In the genomic region with DNA sequence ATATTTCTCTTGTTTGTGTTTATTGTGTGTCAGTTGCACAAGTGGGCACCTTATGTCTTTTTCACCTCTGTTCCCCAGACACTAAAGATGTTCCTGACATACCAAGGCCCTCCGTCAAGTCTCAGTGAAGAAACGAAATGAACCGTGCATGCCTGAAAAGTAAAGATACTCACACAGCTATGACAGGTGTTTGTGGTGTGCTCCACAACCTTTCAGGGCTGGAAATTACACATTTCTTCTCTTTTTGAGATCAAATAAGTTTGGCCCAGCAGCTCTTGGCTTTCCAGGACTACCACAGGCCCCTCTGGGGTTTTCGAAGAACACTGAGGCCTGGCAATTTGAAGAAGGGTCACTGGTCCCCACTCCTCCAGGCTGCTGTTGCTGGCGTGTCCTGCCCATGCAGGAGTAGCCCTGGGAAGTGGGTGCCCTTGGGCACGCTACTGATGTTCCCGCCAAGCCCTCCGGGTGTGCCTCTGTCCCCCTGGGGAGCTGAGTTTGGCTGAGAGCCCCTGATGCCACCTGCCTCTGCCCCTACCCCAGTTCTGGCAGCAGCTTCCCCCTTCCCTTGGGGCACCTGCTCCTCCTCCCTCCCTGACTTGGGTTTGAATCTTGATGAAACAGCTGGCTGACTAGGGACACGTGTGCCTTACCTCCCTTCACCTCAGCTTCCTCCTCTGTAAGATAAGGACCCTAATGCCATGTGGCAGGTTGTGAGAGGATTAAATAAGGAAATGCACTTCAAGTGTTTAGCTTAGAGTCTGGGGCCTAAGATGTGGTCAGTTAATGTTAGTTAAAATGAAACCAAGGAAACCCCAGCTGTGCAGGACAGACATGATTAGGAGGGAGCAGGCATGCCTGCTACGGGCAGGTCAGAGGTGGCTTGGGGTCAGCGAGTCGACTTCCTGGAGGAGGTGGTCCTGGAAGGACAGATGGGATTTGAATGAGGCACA, we compare ENCODE assay signal across 1 cellular context.
TF ChIP-seq lines count a peak whose summit lies in the region.

No MANE protein-coding gene starts in this region.

TF ChIP-seq in GM12878, 131 proteins besides CTCF, POLR2A, EP300 and RAD21 (continued from another document):
- TF ChIP-seq, protein P1, sequence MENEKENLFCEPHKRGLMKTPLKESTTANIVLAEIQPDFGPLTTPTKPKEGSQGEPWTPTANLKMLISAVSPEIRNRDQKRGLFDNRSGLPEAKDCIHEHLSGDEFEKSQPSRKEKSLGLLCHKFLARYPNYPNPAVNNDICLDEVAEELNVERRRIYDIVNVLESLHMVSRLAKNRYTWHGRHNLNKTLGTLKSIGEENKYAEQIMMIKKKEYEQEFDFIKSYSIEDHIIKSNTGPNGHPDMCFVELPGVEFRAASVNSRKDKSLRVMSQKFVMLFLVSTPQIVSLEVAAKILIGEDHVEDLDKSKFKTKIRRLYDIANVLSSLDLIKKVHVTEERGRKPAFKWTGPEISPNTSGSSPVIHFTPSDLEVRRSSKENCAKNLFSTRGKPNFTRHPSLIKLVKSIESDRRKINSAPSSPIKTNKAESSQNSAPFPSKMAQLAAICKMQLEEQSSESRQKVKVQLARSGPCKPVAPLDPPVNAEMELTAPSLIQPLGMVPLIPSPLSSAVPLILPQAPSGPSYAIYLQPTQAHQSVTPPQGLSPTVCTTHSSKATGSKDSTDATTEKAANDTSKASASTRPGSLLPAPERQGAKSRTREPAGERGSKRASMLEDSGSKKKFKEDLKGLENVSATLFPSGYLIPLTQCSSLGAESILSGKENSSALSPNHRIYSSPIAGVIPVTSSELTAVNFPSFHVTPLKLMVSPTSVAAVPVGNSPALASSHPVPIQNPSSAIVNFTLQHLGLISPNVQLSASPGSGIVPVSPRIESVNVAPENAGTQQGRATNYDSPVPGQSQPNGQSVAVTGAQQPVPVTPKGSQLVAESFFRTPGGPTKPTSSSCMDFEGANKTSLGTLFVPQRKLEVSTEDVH (IDR thresholded peaks at IDR 0.05; ENCODE audit: low read depth, partially characterized antibody) = no peak
- TF ChIP-seq ZBED1 (IDR thresholded peaks at IDR 0.05; ENCODE audit: borderline replicate concordance) (no peak), SREBF1 (IDR thresholded peaks at IDR 0.05; ENCODE audit: low read length) (no peak), CHD2 (IDR thresholded peaks at IDR 0.05; ENCODE audit: borderline replicate concordance, low read depth, low read length) (no peak), SMARCA5 (IDR thresholded peaks at IDR 0.05) (no peak), MYB (IDR thresholded peaks at IDR 0.05; ENCODE audit: borderline replicate concordance, low read depth, low read length) (no peak), JUNB (IDR thresholded peaks at IDR 0.05) (peak; percentile 55), YBX1 (IDR thresholded peaks at IDR 0.05) (no peak), POU2F2 (IDR thresholded peaks at IDR 0.05; ENCODE audit: borderline replicate concordance, low read depth, low read length) (no peak), CBFB (IDR thresholded peaks at IDR 0.05; ENCODE audit: low read depth) (0 out of 2 replicates have a peak, but pooled peaks have one; percentile 46), NR2C2 (IDR thresholded peaks at IDR 0.05; ENCODE audit: borderline replicate concordance, control insufficient read depth, insufficient read length, low read depth) (no peak), FOXK2 (IDR thresholded peaks at IDR 0.05) (no peak), NFIC (IDR thresholded peaks at IDR 0.05; ENCODE audit: low read depth, low read length) (peak; percentile 68), PAX5 (IDR thresholded peaks at IDR 0.05; ENCODE audit: borderline replicate concordance, low read depth, low read length) (0 out of 2 replicates have a peak, but pooled peaks have one; percentile 8), SUZ12 (IDR thresholded peaks at IDR 0.05; ENCODE audit: unreplicated experiment) (no peak), FOXM1 (IDR thresholded peaks at IDR 0.05; ENCODE audit: low read depth, low read length) (no peak; the same call in 1 of the 2 replicates), NFYA (IDR thresholded peaks at IDR 0.05; ENCODE audit: borderline replicate concordance, low read depth, low read length) (no peak), POLR2AphosphoS5 (IDR thresholded peaks at IDR 0.05; ENCODE audit: low read length) (no peak), MYC (IDR thresholded peaks at IDR 0.05; ENCODE audit: insufficient read depth, insufficient read length, insufficient replicate concordance, low read length, severe bottlenecking) (no peak), NBN (IDR thresholded peaks at IDR 0.05) (no peak), SIX5 (IDR thresholded peaks at IDR 0.05; ENCODE audit: low read depth, low read length, severe bottlenecking) (no peak), SMAD1 (IDR thresholded peaks at IDR 0.05; ENCODE audit: low read depth, partially characterized antibody) (no peak), ESRRA (IDR thresholded peaks at IDR 0.05; ENCODE audit: low read length) (no peak), ZNF274 (IDR thresholded peaks at IDR 0.05; ENCODE audit: insufficient read depth, insufficient read length) (no peak), TAF1 (IDR thresholded peaks at IDR 0.05; ENCODE audit: borderline replicate concordance, low read depth, low read length) (no peak), CEBPB (IDR thresholded peaks at IDR 0.05; ENCODE audit: borderline replicate concordance in 1 of 2, low read depth in 2 of 2, low read length in 2 of 2) (no peak), RELA (IDR thresholded peaks at IDR 0.05; ENCODE audit: borderline replicate concordance, partially characterized antibody) (no peak), NR2F1 (conservative IDR thresholded peaks at IDR 0.05) (peak; percentile 93), KDM1A (IDR thresholded peaks at IDR 0.05; ENCODE audit: borderline replicate concordance) (no peak), IKZF1 (conservative IDR thresholded peaks at IDR 0.05) (0 out of 2 replicates have a peak, but pooled peaks have one; percentile 45), EED (IDR thresholded peaks at IDR 0.05; ENCODE audit: low read depth) (peak; percentile 56)
- TF ChIP-seq, protein P2, sequence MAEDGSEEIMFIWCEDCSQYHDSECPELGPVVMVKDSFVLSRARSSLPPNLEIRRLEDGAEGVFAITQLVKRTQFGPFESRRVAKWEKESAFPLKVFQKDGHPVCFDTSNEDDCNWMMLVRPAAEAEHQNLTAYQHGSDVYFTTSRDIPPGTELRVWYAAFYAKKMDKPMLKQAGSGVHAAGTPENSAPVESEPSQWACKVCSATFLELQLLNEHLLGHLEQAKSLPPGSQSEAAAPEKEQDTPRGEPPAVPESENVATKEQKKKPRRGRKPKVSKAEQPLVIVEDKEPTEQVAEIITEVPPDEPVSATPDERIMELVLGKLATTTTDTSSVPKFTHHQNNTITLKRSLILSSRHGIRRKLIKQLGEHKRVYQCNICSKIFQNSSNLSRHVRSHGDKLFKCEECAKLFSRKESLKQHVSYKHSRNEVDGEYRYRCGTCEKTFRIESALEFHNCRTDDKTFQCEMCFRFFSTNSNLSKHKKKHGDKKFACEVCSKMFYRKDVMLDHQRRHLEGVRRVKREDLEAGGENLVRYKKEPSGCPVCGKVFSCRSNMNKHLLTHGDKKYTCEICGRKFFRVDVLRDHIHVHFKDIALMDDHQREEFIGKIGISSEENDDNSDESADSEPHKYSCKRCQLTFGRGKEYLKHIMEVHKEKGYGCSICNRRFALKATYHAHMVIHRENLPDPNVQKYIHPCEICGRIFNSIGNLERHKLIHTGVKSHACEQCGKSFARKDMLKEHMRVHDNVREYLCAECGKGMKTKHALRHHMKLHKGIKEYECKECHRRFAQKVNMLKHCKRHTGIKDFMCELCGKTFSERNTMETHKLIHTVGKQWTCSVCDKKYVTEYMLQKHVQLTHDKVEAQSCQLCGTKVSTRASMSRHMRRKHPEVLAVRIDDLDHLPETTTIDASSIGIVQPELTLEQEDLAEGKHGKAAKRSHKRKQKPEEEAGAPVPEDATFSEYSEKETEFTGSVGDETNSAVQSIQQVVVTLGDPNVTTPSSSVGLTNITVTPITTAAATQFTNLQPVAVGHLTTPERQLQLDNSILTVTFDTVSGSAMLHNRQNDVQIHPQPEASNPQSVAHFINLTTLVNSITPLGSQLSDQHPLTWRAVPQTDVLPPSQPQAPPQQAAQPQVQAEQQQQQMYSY (CRISPR knock-in tag; IDR thresholded peaks at IDR 0.05) = no peak
- TF ChIP-seq, protein P3, sequence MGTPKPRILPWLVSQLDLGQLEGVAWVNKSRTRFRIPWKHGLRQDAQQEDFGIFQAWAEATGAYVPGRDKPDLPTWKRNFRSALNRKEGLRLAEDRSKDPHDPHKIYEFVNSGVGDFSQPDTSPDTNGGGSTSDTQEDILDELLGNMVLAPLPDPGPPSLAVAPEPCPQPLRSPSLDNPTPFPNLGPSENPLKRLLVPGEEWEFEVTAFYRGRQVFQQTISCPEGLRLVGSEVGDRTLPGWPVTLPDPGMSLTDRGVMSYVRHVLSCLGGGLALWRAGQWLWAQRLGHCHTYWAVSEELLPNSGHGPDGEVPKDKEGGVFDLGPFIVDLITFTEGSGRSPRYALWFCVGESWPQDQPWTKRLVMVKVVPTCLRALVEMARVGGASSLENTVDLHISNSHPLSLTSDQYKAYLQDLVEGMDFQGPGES (IDR thresholded peaks at IDR 0.05) = no peak
- TF ChIP-seq, protein P4, sequence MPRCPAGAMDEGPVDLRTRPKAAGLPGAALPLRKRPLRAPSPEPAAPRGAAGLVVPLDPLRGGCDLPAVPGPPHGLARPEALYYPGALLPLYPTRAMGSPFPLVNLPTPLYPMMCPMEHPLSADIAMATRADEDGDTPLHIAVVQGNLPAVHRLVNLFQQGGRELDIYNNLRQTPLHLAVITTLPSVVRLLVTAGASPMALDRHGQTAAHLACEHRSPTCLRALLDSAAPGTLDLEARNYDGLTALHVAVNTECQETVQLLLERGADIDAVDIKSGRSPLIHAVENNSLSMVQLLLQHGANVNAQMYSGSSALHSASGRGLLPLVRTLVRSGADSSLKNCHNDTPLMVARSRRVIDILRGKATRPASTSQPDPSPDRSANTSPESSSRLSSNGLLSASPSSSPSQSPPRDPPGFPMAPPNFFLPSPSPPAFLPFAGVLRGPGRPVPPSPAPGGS (IDR thresholded peaks at IDR 0.05; ENCODE audit: borderline replicate concordance, insufficient read depth, low read depth, low read length, poor library complexity, severe bottlenecking) = no peak
- TF ChIP-seq, protein P5, sequence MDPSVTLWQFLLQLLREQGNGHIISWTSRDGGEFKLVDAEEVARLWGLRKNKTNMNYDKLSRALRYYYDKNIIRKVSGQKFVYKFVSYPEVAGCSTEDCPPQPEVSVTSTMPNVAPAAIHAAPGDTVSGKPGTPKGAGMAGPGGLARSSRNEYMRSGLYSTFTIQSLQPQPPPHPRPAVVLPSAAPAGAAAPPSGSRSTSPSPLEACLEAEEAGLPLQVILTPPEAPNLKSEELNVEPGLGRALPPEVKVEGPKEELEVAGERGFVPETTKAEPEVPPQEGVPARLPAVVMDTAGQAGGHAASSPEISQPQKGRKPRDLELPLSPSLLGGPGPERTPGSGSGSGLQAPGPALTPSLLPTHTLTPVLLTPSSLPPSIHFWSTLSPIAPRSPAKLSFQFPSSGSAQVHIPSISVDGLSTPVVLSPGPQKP (IDR thresholded peaks at IDR 0.05; ENCODE audit: low read depth, low read length) = no peak
- TF ChIP-seq, protein P6, sequence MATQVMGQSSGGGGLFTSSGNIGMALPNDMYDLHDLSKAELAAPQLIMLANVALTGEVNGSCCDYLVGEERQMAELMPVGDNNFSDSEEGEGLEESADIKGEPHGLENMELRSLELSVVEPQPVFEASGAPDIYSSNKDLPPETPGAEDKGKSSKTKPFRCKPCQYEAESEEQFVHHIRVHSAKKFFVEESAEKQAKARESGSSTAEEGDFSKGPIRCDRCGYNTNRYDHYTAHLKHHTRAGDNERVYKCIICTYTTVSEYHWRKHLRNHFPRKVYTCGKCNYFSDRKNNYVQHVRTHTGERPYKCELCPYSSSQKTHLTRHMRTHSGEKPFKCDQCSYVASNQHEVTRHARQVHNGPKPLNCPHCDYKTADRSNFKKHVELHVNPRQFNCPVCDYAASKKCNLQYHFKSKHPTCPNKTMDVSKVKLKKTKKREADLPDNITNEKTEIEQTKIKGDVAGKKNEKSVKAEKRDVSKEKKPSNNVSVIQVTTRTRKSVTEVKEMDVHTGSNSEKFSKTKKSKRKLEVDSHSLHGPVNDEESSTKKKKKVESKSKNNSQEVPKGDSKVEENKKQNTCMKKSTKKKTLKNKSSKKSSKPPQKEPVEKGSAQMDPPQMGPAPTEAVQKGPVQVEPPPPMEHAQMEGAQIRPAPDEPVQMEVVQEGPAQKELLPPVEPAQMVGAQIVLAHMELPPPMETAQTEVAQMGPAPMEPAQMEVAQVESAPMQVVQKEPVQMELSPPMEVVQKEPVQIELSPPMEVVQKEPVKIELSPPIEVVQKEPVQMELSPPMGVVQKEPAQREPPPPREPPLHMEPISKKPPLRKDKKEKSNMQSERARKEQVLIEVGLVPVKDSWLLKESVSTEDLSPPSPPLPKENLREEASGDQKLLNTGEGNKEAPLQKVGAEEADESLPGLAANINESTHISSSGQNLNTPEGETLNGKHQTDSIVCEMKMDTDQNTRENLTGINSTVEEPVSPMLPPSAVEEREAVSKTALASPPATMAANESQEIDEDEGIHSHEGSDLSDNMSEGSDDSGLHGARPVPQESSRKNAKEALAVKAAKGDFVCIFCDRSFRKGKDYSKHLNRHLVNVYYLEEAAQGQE (IDR thresholded peaks at IDR 0.05; ENCODE audit: low read depth, low read length) = no peak
- TF ChIP-seq, protein P7, sequence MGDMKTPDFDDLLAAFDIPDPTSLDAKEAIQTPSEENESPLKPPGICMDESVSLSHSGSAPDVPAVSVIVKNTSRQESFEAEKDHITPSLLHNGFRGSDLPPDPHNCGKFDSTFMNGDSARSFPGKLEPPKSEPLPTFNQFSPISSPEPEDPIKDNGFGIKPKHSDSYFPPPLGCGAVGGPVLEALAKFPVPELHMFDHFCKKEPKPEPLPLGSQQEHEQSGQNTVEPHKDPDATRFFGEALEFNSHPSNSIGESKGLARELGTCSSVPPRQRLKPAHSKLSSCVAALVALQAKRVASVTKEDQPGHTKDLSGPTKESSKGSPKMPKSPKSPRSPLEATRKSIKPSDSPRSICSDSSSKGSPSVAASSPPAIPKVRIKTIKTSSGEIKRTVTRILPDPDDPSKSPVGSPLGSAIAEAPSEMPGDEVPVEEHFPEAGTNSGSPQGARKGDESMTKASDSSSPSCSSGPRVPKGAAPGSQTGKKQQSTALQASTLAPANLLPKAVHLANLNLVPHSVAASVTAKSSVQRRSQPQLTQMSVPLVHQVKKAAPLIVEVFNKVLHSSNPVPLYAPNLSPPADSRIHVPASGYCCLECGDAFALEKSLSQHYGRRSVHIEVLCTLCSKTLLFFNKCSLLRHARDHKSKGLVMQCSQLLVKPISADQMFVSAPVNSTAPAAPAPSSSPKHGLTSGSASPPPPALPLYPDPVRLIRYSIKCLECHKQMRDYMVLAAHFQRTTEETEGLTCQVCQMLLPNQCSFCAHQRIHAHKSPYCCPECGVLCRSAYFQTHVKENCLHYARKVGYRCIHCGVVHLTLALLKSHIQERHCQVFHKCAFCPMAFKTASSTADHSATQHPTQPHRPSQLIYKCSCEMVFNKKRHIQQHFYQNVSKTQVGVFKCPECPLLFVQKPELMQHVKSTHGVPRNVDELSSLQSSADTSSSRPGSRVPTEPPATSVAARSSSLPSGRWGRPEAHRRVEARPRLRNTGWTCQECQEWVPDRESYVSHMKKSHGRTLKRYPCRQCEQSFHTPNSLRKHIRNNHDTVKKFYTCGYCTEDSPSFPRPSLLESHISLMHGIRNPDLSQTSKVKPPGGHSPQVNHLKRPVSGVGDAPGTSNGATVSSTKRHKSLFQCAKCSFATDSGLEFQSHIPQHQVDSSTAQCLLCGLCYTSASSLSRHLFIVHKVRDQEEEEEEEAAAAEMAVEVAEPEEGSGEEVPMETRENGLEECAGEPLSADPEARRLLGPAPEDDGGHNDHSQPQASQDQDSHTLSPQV (IDR thresholded peaks at IDR 0.05) = no peak
